In the genomic region with DNA sequence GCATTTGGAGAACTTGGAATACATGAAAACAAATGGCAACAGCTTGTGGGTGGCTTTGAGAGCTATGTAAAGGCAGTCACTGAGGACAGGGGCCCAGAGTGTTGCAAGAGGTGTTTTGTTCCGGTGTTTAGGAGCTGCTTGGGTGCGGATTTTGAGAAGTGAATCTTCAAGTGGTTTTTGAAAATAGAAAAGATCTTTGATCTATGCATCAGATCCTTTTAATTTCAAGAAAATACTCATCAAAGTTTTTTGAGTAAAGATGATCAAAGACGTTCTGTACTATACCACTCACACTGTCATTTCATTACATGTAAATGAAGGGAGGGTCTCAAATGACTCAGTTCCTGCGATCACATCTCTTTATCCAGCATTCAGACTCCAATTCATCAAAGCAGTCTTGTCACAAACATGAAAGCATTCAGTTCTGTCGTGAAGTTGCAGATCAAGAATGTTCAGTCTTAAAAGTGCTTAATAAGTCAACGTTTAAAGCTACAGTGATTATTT, we compare ENCODE assay signal across 1 cellular context.
A peak's percentile ranks its signal among the peaks of the same experiment; 100 is the strongest.
TF ChIP-seq lines count a peak whose summit lies in the region.

No MANE protein-coding gene starts in this region.

TF ChIP-seq in GM12878, 131 proteins besides CTCF, POLR2A, EP300 and RAD21 (continued from another document and continues in another):
- TF ChIP-seq ZBED1 (IDR thresholded peaks at IDR 0.05; ENCODE audit: borderline replicate concordance) (peak; percentile 98), CBFB (IDR thresholded peaks at IDR 0.05; ENCODE audit: low read depth) (0 out of 2 replicates have a peak, but pooled peaks have one; percentile 32), MTA2 (IDR thresholded peaks at IDR 0.05; ENCODE audit: low read depth) (peak; percentile 95), SPI1 (IDR thresholded peaks at IDR 0.05; ENCODE audit: borderline replicate concordance, insufficient read depth, low read depth, low read length) (peak; percentile 86), BMI1 (IDR thresholded peaks at IDR 0.05; ENCODE audit: borderline replicate concordance) (peak; percentile 75; the same call in 1 of the 2 replicates), NFXL1 (IDR thresholded peaks at IDR 0.05; ENCODE audit: borderline replicate concordance) (no peak), CEBPB (IDR thresholded peaks at IDR 0.05; ENCODE audit: borderline replicate concordance in 1 of 2, low read depth in 2 of 2, low read length in 2 of 2) (0 out of 4 replicates have a peak, but pooled peaks have one; percentile 0 to 45), JUND (IDR thresholded peaks at IDR 0.05; ENCODE audit: low read depth, low read length) (peak; percentile 76; the same call in 1 of the 2 replicates), PAX5 (IDR thresholded peaks at IDR 0.05; ENCODE audit: borderline replicate concordance, low read depth, low read length) (no peak), EED (IDR thresholded peaks at IDR 0.05; ENCODE audit: low read depth) (peak; percentile 33; the same call in 1 of the 2 replicates), LARP7 (IDR thresholded peaks at IDR 0.05) (no peak), NFIC (IDR thresholded peaks at IDR 0.05; ENCODE audit: low read depth, low read length) (peak; percentile 96), POLR2AphosphoS5 (IDR thresholded peaks at IDR 0.05; ENCODE audit: low read length) (no peak), POLR2AphosphoS2 (IDR thresholded peaks at IDR 0.05; ENCODE audit: low read depth, low read length) (no peak), SIX5 (IDR thresholded peaks at IDR 0.05; ENCODE audit: low read depth, low read length, severe bottlenecking) (no peak), IKZF2 (IDR thresholded peaks at IDR 0.05) (peak; percentile 36 to 59; a peak in 3 of 4 replicates), ETV6 (conservative IDR thresholded peaks at IDR 0.05 in 1 of 2, IDR thresholded peaks at IDR 0.05 in 1 of 2; ENCODE audit: borderline replicate concordance in 1 of 2, low read depth in 1 of 2) (0 out of 4 replicates have a peak, but pooled peaks of 1 of the 2 experiments have one; percentile 35), TBL1XR1 (IDR thresholded peaks at IDR 0.05; ENCODE audit: low read depth, low read length) (0 out of 2 replicates have a peak, but pooled peaks have one; percentile 24), BHLHE40 (IDR thresholded peaks at IDR 0.05; ENCODE audit: borderline replicate concordance in 1 of 2, low read depth in 2 of 2, low read length in 1 of 2) (peak; percentile 29 to 37; a peak in 1 of 4 replicates), CREM (IDR thresholded peaks at IDR 0.05; ENCODE audit: low read depth) (peak; percentile 78), CHD2 (IDR thresholded peaks at IDR 0.05; ENCODE audit: borderline replicate concordance, low read depth, low read length) (0 out of 2 replicates have a peak, but pooled peaks have one; percentile 34), NBN (IDR thresholded peaks at IDR 0.05) (peak; percentile 69), BACH1 (IDR thresholded peaks at IDR 0.05; ENCODE audit: borderline replicate concordance) (peak; percentile 73), ATF7 (IDR thresholded peaks at IDR 0.05; ENCODE audit: low read depth) (peak; percentile 71), FOXM1 (IDR thresholded peaks at IDR 0.05; ENCODE audit: low read depth, low read length) (peak; percentile 86; the same call in 1 of the 2 replicates), PML (IDR thresholded peaks at IDR 0.05; ENCODE audit: low read length) (no peak), ZSCAN29 (IDR thresholded peaks at IDR 0.05) (peak; percentile 26; the same call in 1 of the 2 replicates), MYB (IDR thresholded peaks at IDR 0.05; ENCODE audit: borderline replicate concordance, low read depth, low read length) (no peak), ZNF24 (IDR thresholded peaks at IDR 0.05) (peak; percentile 23; the same call in 1 of the 2 replicates), JUNB (IDR thresholded peaks at IDR 0.05) (peak; percentile 99), GATAD2B (conservative IDR thresholded peaks at IDR 0.05; ENCODE audit: low read depth) (0 out of 2 replicates have a peak, but pooled peaks have one; percentile 48), BCL11A (IDR thresholded peaks at IDR 0.05; ENCODE audit: low read depth, low read length) (peak; percentile 72)
- TF ChIP-seq, protein P1, sequence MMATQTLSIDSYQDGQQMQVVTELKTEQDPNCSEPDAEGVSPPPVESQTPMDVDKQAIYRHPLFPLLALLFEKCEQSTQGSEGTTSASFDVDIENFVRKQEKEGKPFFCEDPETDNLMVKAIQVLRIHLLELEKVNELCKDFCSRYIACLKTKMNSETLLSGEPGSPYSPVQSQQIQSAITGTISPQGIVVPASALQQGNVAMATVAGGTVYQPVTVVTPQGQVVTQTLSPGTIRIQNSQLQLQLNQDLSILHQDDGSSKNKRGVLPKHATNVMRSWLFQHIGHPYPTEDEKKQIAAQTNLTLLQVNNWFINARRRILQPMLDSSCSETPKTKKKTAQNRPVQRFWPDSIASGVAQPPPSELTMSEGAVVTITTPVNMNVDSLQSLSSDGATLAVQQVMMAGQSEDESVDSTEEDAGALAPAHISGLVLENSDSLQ (IDR thresholded peaks at IDR 0.05): peak; percentile 76
- TF ChIP-seq, protein P2, sequence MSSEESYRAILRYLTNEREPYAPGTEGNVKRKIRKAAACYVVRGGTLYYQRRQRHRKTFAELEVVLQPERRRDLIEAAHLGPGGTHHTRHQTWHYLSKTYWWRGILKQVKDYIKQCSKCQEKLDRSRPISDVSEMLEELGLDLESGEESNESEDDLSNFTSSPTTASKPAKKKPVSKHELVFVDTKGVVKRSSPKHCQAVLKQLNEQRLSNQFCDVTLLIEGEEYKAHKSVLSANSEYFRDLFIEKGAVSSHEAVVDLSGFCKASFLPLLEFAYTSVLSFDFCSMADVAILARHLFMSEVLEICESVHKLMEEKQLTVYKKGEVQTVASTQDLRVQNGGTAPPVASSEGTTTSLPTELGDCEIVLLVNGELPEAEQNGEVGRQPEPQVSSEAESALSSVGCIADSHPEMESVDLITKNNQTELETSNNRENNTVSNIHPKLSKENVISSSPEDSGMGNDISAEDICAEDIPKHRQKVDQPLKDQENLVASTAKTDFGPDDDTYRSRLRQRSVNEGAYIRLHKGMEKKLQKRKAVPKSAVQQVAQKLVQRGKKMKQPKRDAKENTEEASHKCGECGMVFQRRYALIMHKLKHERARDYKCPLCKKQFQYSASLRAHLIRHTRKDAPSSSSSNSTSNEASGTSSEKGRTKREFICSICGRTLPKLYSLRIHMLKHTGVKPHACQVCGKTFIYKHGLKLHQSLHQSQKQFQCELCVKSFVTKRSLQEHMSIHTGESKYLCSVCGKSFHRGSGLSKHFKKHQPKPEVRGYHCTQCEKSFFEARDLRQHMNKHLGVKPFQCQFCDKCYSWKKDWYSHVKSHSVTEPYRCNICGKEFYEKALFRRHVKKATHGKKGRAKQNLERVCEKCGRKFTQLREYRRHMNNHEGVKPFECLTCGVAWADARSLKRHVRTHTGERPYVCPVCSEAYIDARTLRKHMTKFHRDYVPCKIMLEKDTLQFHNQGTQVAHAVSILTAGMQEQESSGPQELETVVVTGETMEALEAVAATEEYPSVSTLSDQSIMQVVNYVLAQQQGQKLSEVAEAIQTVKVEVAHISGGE (CRISPR knock-in tag; IDR thresholded peaks at IDR 0.05): no peak
- TF ChIP-seq, protein P3, sequence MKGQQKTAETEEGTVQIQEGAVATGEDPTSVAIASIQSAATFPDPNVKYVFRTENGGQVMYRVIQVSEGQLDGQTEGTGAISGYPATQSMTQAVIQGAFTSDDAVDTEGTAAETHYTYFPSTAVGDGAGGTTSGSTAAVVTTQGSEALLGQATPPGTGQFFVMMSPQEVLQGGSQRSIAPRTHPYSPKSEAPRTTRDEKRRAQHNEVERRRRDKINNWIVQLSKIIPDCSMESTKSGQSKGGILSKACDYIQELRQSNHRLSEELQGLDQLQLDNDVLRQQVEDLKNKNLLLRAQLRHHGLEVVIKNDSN (IDR thresholded peaks at IDR 0.05; ENCODE audit: borderline replicate concordance, extremely low read length, insufficient read depth, low read depth, low read length): no peak
- TF ChIP-seq, protein P4, sequence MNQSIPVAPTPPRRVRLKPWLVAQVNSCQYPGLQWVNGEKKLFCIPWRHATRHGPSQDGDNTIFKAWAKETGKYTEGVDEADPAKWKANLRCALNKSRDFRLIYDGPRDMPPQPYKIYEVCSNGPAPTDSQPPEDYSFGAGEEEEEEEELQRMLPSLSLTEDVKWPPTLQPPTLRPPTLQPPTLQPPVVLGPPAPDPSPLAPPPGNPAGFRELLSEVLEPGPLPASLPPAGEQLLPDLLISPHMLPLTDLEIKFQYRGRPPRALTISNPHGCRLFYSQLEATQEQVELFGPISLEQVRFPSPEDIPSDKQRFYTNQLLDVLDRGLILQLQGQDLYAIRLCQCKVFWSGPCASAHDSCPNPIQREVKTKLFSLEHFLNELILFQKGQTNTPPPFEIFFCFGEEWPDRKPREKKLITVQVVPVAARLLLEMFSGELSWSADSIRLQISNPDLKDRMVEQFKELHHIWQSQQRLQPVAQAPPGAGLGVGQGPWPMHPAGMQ (IDR thresholded peaks at IDR 0.05; ENCODE audit: borderline replicate concordance): no peak
- TF ChIP-seq, protein P5, sequence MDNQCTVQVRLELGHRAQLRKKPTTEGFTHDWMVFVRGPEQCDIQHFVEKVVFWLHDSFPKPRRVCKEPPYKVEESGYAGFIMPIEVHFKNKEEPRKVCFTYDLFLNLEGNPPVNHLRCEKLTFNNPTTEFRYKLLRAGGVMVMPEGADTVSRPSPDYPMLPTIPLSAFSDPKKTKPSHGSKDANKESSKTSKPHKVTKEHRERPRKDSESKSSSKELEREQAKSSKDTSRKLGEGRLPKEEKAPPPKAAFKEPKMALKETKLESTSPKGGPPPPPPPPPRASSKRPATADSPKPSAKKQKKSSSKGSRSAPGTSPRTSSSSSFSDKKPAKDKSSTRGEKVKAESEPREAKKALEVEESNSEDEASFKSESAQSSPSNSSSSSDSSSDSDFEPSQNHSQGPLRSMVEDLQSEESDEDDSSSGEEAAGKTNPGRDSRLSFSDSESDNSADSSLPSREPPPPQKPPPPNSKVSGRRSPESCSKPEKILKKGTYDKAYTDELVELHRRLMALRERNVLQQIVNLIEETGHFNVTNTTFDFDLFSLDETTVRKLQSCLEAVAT (IDR thresholded peaks at IDR 0.05): 0 out of 2 replicates have a peak, but pooled peaks have one; percentile 22
- TF ChIP-seq, protein P6, sequence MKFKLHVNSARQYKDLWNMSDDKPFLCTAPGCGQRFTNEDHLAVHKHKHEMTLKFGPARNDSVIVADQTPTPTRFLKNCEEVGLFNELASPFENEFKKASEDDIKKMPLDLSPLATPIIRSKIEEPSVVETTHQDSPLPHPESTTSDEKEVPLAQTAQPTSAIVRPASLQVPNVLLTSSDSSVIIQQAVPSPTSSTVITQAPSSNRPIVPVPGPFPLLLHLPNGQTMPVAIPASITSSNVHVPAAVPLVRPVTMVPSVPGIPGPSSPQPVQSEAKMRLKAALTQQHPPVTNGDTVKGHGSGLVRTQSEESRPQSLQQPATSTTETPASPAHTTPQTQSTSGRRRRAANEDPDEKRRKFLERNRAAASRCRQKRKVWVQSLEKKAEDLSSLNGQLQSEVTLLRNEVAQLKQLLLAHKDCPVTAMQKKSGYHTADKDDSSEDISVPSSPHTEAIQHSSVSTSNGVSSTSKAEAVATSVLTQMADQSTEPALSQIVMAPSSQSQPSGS (IDR thresholded peaks at IDR 0.05; ENCODE audit: low read length): peak; percentile 85
- TF ChIP-seq, protein P7, sequence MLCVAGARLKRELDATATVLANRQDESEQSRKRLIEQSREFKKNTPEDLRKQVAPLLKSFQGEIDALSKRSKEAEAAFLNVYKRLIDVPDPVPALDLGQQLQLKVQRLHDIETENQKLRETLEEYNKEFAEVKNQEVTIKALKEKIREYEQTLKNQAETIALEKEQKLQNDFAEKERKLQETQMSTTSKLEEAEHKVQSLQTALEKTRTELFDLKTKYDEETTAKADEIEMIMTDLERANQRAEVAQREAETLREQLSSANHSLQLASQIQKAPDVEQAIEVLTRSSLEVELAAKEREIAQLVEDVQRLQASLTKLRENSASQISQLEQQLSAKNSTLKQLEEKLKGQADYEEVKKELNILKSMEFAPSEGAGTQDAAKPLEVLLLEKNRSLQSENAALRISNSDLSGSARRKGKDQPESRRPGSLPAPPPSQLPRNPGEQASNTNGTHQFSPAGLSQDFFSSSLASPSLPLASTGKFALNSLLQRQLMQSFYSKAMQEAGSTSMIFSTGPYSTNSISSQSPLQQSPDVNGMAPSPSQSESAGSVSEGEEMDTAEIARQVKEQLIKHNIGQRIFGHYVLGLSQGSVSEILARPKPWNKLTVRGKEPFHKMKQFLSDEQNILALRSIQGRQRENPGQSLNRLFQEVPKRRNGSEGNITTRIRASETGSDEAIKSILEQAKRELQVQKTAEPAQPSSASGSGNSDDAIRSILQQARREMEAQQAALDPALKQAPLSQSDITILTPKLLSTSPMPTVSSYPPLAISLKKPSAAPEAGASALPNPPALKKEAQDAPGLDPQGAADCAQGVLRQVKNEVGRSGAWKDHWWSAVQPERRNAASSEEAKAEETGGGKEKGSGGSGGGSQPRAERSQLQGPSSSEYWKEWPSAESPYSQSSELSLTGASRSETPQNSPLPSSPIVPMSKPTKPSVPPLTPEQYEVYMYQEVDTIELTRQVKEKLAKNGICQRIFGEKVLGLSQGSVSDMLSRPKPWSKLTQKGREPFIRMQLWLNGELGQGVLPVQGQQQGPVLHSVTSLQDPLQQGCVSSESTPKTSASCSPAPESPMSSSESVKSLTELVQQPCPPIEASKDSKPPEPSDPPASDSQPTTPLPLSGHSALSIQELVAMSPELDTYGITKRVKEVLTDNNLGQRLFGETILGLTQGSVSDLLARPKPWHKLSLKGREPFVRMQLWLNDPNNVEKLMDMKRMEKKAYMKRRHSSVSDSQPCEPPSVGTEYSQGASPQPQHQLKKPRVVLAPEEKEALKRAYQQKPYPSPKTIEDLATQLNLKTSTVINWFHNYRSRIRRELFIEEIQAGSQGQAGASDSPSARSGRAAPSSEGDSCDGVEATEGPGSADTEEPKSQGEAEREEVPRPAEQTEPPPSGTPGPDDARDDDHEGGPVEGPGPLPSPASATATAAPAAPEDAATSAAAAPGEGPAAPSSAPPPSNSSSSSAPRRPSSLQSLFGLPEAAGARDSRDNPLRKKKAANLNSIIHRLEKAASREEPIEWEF (IDR thresholded peaks at IDR 0.05; ENCODE audit: insufficient replicate concordance, low read depth, low read length): peak; percentile 15
- TF ChIP-seq, protein P8, sequence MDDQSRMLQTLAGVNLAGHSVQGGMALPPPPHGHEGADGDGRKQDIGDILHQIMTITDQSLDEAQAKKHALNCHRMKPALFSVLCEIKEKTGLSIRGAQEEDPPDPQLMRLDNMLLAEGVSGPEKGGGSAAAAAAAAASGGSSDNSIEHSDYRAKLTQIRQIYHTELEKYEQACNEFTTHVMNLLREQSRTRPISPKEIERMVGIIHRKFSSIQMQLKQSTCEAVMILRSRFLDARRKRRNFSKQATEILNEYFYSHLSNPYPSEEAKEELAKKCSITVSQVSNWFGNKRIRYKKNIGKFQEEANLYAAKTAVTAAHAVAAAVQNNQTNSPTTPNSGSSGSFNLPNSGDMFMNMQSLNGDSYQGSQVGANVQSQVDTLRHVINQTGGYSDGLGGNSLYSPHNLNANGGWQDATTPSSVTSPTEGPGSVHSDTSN (IDR thresholded peaks at IDR 0.05; ENCODE audit: insufficient replicate concordance, low read depth, low read length): peak; percentile 69
